In the genomic region with DNA sequence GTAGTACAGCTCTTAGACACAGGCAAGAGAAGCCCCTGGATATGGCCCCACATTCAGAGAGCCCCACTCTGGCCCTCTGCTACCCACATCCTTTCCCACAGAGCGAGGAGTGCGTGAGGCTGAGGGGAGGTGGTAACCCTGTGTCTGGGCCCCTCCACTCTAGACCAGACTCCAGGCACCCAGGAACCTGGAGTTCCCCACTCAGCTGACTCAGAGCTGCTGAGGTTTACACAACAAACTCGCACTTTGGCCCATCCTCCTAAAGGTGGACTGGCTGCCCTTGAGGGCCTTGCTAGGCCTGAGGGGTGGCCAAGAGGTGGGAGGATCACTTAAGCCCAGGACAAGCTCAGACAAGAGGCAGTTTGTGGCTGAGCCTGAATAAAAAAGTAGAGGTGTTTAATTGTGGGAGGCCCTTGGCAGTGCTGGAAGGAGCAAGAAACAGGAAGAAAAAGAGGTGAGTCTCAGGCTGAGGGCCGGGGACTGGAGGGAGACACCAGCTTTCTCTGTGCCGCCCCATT, we compare ENCODE assay signal across 9 cellular contexts. TPM values are rescaled to one million over a fixed set of nuclear protein-coding genes. Genes with fewer than 3 reads are reported as not detected.
A peak's percentile ranks its signal among the peaks of the same experiment; 100 is the strongest.
DNase-seq lines count a peak whose midpoint lies in the region; ATAC-seq lines count a peak whose summit lies in the region.
"Had no signal": no experiment of that assay in that cellular context is flagged by ENCODE, and none has a peak within 500 bp of the region (broad histone marks: within the 10 kb centered on the region; RNA-seq: fewer than 3 reads in every experiment).

No MANE protein-coding gene starts in this region.

- peaks cover 28 to 34% of the 10 kb centered on the region in 2 donors for H3K4me1 Mint-ChIP-seq in effector memory CD8-positive, alpha-beta T cell (ENCODE audit: low read depth in 2 of 2)

- peak overlapping the region in 1 of 2 donors; percentile 13 for H3K4me3 Mint-ChIP-seq in effector memory CD8-positive, alpha-beta T cell
- H3K4me3 Mint-ChIP-seq: IgD-negative memory B cell had no signal

- no peaks in the 10 kb centered on the region for H3K27me3 ChIP-seq in aorta (ENCODE audit: control insufficient read depth in 1 of 2, insufficient read depth in 2 of 2, low read length in 1 of 2)

- H3K36me3 Mint-ChIP-seq in effector memory CD8-positive, alpha-beta T cell (ENCODE audit: insufficient read depth): peaks cover 28% of the 10 kb centered on the region

- ATAC-seq in GM18498 (IDR thresholded peaks at IDR 0.05; ENCODE audit: unreplicated experiment) (peak; percentile 84), GM21723 (IDR thresholded peaks at IDR 0.05; ENCODE audit: unreplicated experiment) (peak; percentile 79), aorta (ENCODE audit: low FRiP score) (no peak)
- ATAC-seq in effector memory CD8-positive, alpha-beta T cell (replicated peaks): peak; percentile 97

- H3K4me3 ChIP-seq in aorta (ENCODE audit: low read length in 2 of 2): no peak overlapping the region

- no peaks in the 10 kb centered on the region for H3K36me3 ChIP-seq in aorta (ENCODE audit: control insufficient read depth in 1 of 2, insufficient read depth in 2 of 2, low read length in 1 of 2)

- peaks cover 0 to 3% of the 10 kb centered on the region in 2 donors for H3K4me1 ChIP-seq in aorta (ENCODE audit: control insufficient read depth in 1 of 2, insufficient read depth in 2 of 2, low read length in 2 of 2)

- DNase-seq in MV-4-11 (lab: John Stamatoyannopoulos, UW): peak; percentile 32
- DNase-seq in effector memory CD8-positive, alpha-beta T cell: peak; percentile 25 to 30 (median 29)
- DNase-seq in stimulated activated CD8-positive, alpha-beta memory T cell treated with anti-CD3 and anti-CD28 coated beads, Interleukin-7, amount 100 ng/mL, for 48 hours (ENCODE audit: extremely low read depth in 1 of 2, low read depth in 1 of 2): peak; percentile 52 to 65
- DNase-seq in posterior cingulate gyrus: no peak
- DNase-seq in NCI-H524 treated with DMSO at 0.1 percent for 48 hours (lab: John Stamatoyannopoulos, UW): no peak
- DNase-seq in aorta: no peak

- intact Hi-C loops in posterior cingulate gyrus (cut with DNase I) (no loop called here), aorta (cut with DNase I) (no loop called here)

- H3K9me3 ChIP-seq in aorta (ENCODE audit: control insufficient read depth, low read length): no peaks in the 10 kb centered on the region

- H3K9me3 Mint-ChIP-seq in effector memory CD8-positive, alpha-beta T cell: no peaks in the 10 kb centered on the region
- H3K9me3 Mint-ChIP-seq: IgD-negative memory B cell had no signal

- 90 to 91% methylated on average over 5 of the region's 5 CpGs for WGBS in aorta, 2 donors

- no peak overlapping the region for H3K27ac ChIP-seq in aorta (ENCODE audit: low read depth in 1 of 2, low read length in 2 of 2)

- no peaks in the 10 kb centered on the region for H3K27me3 Mint-ChIP-seq in effector memory CD8-positive, alpha-beta T cell
- H3K27me3 Mint-ChIP-seq: IgD-negative memory B cell had no signal

- H3K27ac Mint-ChIP-seq in effector memory CD8-positive, alpha-beta T cell: peak overlapping the region; percentile 90 to 92
- H3K27ac Mint-ChIP-seq: IgD-negative memory B cell had no signal

RNA-seq across cellular contexts. Expression of gene MR1, which starts 10.7 kb away (rescaled TPM):
- 10 to 100 TPM; 22.0 to 23.9 TPM for total RNA-seq in aorta
- polyA plus RNA-seq in aorta: 10 to 100 TPM in 1 of 2 donors, 1 to 10 TPM in 1; 3.8 to 14.8 TPM

RNA-seq across cellular contexts. Expression of gene STX6, which starts 21.8 kb away (rescaled TPM):
- 10 to 100 TPM; 19.6 to 21.4 TPM for total RNA-seq in aorta
- 10 to 100 TPM in 1 of 2 donors, 1 to 10 TPM in 1; 6.8 to 11.0 TPM for polyA plus RNA-seq in aorta

RNA-seq across cellular contexts. Expression of gene IER5, which starts 44.0 kb away (rescaled TPM):
- 10 to 100 TPM; 11.4 to 42.2 TPM for total RNA-seq in aorta
- 10 to 100 TPM in 1 of 2 donors, 1 to 10 TPM in 1; 7.4 to 11.5 TPM for polyA plus RNA-seq in aorta

Comparison
In these comparisons a context has a peak if more than half of its experiments do, and no peak if none do; other contexts are left out.
1. DNase-seq: peak in MV-4-11 (single experiment), effector memory CD8-positive, alpha-beta T cell (3 of 3) and stimulated activated CD8-positive, alpha-beta memory T cell treated with anti-CD3 and anti-CD28 coated beads, Interleukin-7, amount 100 ng/mL, for 48 hours (2 of 2); none in posterior cingulate gyrus (0 of 10), NCI-H524 treated with DMSO at 0.1 percent for 48 hours (single experiment) and aorta (0 of 2).